In genomic region chr7:80859272-80859970, GRCh38 we compare ENCODE assay signal across 11 cellular contexts. TPM values are rescaled to one million over a fixed set of nuclear protein-coding genes. Genes with fewer than 3 reads are reported as not detected.
A peak's percentile ranks its signal among the peaks of the same experiment; 100 is the strongest.
DNase-seq lines count a peak whose midpoint lies in the region; ATAC-seq and TF ChIP-seq lines count a peak whose summit lies in the region.
"Had no signal": no experiment of that assay in that cellular context is flagged by ENCODE, and none has a peak within 500 bp of the region (broad histone marks: within the 10 kb centered on the region; RNA-seq: fewer than 3 reads in every experiment).

No MANE protein-coding gene starts in this region.

- no peak for TF ChIP-seq POLR2A in tibial nerve (IDR thresholded peaks at IDR 0.05)

- H3K4me3 ChIP-seq in HEK293 (ENCODE audit: low read depth, low read length) (no peak overlapping the region), cardiac fibroblast (replicated peaks in 1 of 2; ENCODE audit: low read depth in 2 of 2, low read length in 2 of 2) (no peak overlapping the region), kidney epithelial cell (ENCODE audit: low read depth, low read length) (no peak overlapping the region), tibial nerve (no peak overlapping the region)

- peaks cover 25% of the 10 kb centered on the region for H3K4me1 ChIP-seq in HEK293 (ENCODE audit: control insufficient read depth, insufficient read depth, low read length)
- peaks cover 0 to 21% (median 0%) of the 10 kb centered on the region in 4 donors for H3K4me1 ChIP-seq in tibial nerve

- peaks cover 28% of the 10 kb centered on the region for H3K4me1 Mint-ChIP-seq in nephron progenitor cell
- H3K4me1 Mint-ChIP-seq: memory B cell had no signal

- CTCF ChIA-PET in HEK293 (lab: Yijun Ruan, JAX) = interaction anchor here (1.0 kb wide), 1 partner anchor 126 kb away, joined by 3 read pairs; no protein-coding TSS in a partner anchor

- H3K36me3 Mint-ChIP-seq in nephron progenitor cell (ENCODE audit: low read depth) = peaks cover 32% of the 10 kb centered on the region
- H3K36me3 Mint-ChIP-seq: memory B cell had no signal

- DNase-seq in cardiac fibroblast (ENCODE audit: low read depth in 2 of 2) (peak; percentile 62 to 66), kidney epithelial cell (ENCODE audit: low read depth) (peak; percentile 10), tibial nerve (ENCODE audit: low spot score in 2 of 2) (peak; percentile 45 to 50), nephron progenitor cell (no peak)
- no peak for DNase-seq in activated CD4-positive, alpha-beta T cell treated with anti-CD3 and anti-CD28 coated beads, Interleukin-2, amount 50 U/mL, for 48 hours
- DNase-seq: activated effector memory CD4-positive, alpha-beta T cell treated with Interleukin-2 at 50 U/mL for 16 hours; GF-D8 had no signal

- ATAC-seq in GM19351 (IDR thresholded peaks at IDR 0.05; ENCODE audit: unreplicated experiment) (no peak), GM18861 (IDR thresholded peaks at IDR 0.05; ENCODE audit: unreplicated experiment) (no peak)

- no peaks in the 10 kb centered on the region for H3K27me3 ChIP-seq in kidney epithelial cell (ENCODE audit: control insufficient read depth, insufficient read depth, low read length)
- no peaks in the 10 kb centered on the region for H3K27me3 ChIP-seq in tibial nerve

- no peak for TF ChIP-seq CTCF in HEK293 (tag by site-specific recombination; IDR thresholded peaks at IDR 0.05)
- TF ChIP-seq CTCF in cardiac fibroblast (IDR thresholded peaks at IDR 0.05; ENCODE audit: low read depth, low read length) = no peak
- TF ChIP-seq CTCF in kidney epithelial cell (IDR thresholded peaks at IDR 0.05; ENCODE audit: insufficient read depth, low read length, poor library complexity, severe bottlenecking) = no peak
- TF ChIP-seq CTCF in tibial nerve (IDR thresholded peaks at IDR 0.05) = no peak
- no peak for TF ChIP-seq CTCF in nephron progenitor cell (IDR thresholded peaks at IDR 0.05)

- peak in 1 of 2 donors; percentile 65 for TF ChIP-seq EP300 in tibial nerve (IDR thresholded peaks at IDR 0.05)

- H3K9me3 ChIP-seq in HEK293 (ENCODE audit: control insufficient read depth, insufficient read depth, low read depth, low read length) = no peaks in the 10 kb centered on the region
- H3K9me3 ChIP-seq in tibial nerve = peaks cover 0 to 9% (median 0%) of the 10 kb centered on the region in 4 donors

- 73 to 77% methylated on average over 6 of the region's 6 CpGs for WGBS in tibial nerve, 2 donors

- POLR2A ChIA-PET in HEK293 (lab: Yijun Ruan, JAX) = interaction anchor here (0.9 kb wide), 1 partner anchor 18 kb away, joined by 4 read pairs; no protein-coding TSS in a partner anchor

- no peak overlapping the region for H3K27ac Mint-ChIP-seq in nephron progenitor cell
- H3K27ac Mint-ChIP-seq: memory B cell had no signal

- H3K9me3 Mint-ChIP-seq in nephron progenitor cell = peaks cover 23% of the 10 kb centered on the region

- H3K36me3 ChIP-seq in HEK293 (ENCODE audit: control insufficient read depth in 2 of 2, insufficient read depth in 1 of 2, low read length in 2 of 2) = no peaks in the 10 kb centered on the region
- no peaks in the 10 kb centered on the region for H3K36me3 ChIP-seq in kidney epithelial cell (ENCODE audit: control insufficient read depth, insufficient read depth, low read length)
- H3K36me3 ChIP-seq in tibial nerve = no peaks in the 10 kb centered on the region

- H3K27me3 Mint-ChIP-seq in nephron progenitor cell (ENCODE audit: low read depth, poor library complexity) = no peaks in the 10 kb centered on the region
- H3K27me3 Mint-ChIP-seq: memory B cell had no signal

- peak overlapping the region; percentile 29; the same call in 1 of the 2 replicates for H3K27ac ChIP-seq in HEK293 (ENCODE audit: extremely low read depth, low read depth, low read length)
- peak overlapping the region in 1 of 4 donors; percentile 48 for H3K27ac ChIP-seq in tibial nerve

- H3K4me3 Mint-ChIP-seq in nephron progenitor cell = no peak overlapping the region
- H3K4me3 Mint-ChIP-seq: memory B cell had no signal

TF ChIP-seq in HEK293, 187 proteins besides CTCF, POLR2A, EP300 and RAD21:
- TF ChIP-seq SCRT2 (tag by site-specific recombination; IDR thresholded peaks at IDR 0.05) = peak; percentile 64
- no peak for TF ChIP-seq REST (tag by site-specific recombination; IDR thresholded peaks at IDR 0.05)
- no peak for TF ChIP-seq PRDM6 (tag by site-specific recombination; IDR thresholded peaks at IDR 0.05)

RNA-seq across cellular contexts. Expression of gene SEMA3C, which starts 59.4 kb away (rescaled TPM):
- total RNA-seq in kidney epithelial cell (84.8 and 113 TPM in 2 replicates), tibial nerve (100 to 1,000 TPM in 3 of 4 donors, 10 to 100 TPM in 1; 64.8 to 130 (median 118) TPM)

Comparison
In these comparisons a context has a peak if more than half of its experiments do, and no peak if none do; other contexts are left out.
1. DNase-seq: peak in cardiac fibroblast (2 of 2), kidney epithelial cell (single experiment) and tibial nerve (2 of 2); none in activated CD4-positive, alpha-beta T cell treated with anti-CD3 and anti-CD28 coated beads, Interleukin-2, amount 50 U/mL, for 48 hours (0 of 2) and nephron progenitor cell (single experiment).